Comparison of ENCODE assay signal across 8 cellular contexts in the genomic region with DNA sequence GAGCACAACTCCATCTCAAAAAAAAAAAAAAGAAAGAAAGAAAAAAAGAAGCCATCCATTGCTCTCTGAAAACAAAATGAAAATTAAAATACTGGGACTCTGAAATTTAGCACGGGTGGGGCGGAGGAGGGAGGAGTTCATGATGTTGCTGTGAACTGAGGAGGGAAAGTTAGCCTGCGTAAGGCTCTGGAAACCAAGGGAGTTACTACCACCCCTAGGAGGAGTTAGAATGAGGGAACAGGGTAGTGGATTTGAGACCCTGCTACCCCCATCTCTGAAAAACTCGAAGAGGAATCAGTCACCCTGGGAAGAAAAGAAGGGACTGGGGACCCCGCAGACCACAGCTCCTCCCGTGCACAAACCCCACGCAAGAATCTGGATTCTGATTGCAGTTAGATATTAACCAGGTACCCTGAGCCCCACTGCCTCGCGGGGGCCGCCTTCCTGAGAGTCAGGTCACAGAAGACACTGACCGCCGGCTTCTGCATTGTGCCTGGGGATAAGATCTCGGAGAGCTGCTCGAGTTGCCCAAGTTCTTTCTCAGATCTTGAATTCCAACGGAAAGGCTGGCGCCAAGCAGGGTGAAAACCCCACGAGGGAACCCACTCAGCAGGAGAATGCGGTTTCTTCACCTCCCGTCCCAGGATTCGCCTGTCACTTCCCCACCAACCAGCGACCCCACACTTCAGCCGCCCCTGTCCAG. TPM values are rescaled to one million over a fixed set of nuclear protein-coding genes. Genes with fewer than 3 reads are reported as not detected.
DNase-seq lines count a peak whose midpoint lies in the region; ATAC-seq and TF ChIP-seq lines count a peak whose summit lies in the region.

No MANE protein-coding gene starts in this region.

- H3K36me3 ChIP-seq in osteoblast (ENCODE audit: insufficient read depth, low read length) = no peaks in the 10 kb centered on the region

- peaks cover 3% of the 10 kb centered on the region for H3K36me3 Mint-ChIP-seq in activated T-cell treated with anti-CD3 and anti-CD28 coated beads, Interleukin-2, amount 50 U/mL, for 4 hours (ENCODE audit: insufficient read depth)

- ATAC-seq in HG02973 (IDR thresholded peaks at IDR 0.05; ENCODE audit: unreplicated experiment) (peak; percentile 22), HG03520 (IDR thresholded peaks at IDR 0.05; ENCODE audit: unreplicated experiment) (no peak)
- ATAC-seq in activated T-cell treated with anti-CD3 and anti-CD28 coated beads, Interleukin-2, amount 50 U/mL, for 4 hours = no peak

- peaks cover 10% of the 10 kb centered on the region for H3K4me1 ChIP-seq in osteoblast (ENCODE audit: insufficient read depth, low read length)

- H3K4me3 Mint-ChIP-seq in activated T-cell treated with anti-CD3 and anti-CD28 coated beads, Interleukin-2, amount 50 U/mL, for 4 hours = peak overlapping the region; percentile 85

- H3K27ac ChIP-seq in osteoblast (ENCODE audit: low read depth, low read length) = peak overlapping the region; percentile 84

- peak overlapping the region; percentile 81 for H3K4me3 ChIP-seq in osteoblast (ENCODE audit: insufficient read depth, low read length)

- no peaks in the 10 kb centered on the region for H3K27me3 Mint-ChIP-seq in activated T-cell treated with anti-CD3 and anti-CD28 coated beads, Interleukin-2, amount 50 U/mL, for 4 hours (ENCODE audit: low read depth)

- H2AFZ ChIP-seq in osteoblast (ENCODE audit: low read length) = peak overlapping the region; percentile 94

- peak; percentile 6 for DNase-seq in Ammon's horn (ENCODE audit: low spot score)
- no peak for DNase-seq in activated T-cell treated with anti-CD3 and anti-CD28 coated beads, Interleukin-2, amount 50 U/mL, for 4 hours
- peak; percentile 6 for DNase-seq in globus pallidus (ENCODE audit: low spot score)
- peak; percentile 75 for DNase-seq in osteoblast (ENCODE audit: insufficient read length, low spot score, missing footprints)
- DNase-seq in NCI-H345 (lab: John Stamatoyannopoulos, UW) = no peak
- no peak for DNase-seq in activated CD4-positive, CD25-positive, alpha-beta regulatory T cell (lab: John Stamatoyannopoulos, UW)

- H3K9me3 Mint-ChIP-seq in activated T-cell treated with anti-CD3 and anti-CD28 coated beads, Interleukin-2, amount 50 U/mL, for 4 hours = no peaks in the 10 kb centered on the region

- no peaks in the 10 kb centered on the region for H3K27me3 ChIP-seq in osteoblast (ENCODE audit: insufficient read depth, low read length)

- H4K20me1 ChIP-seq in osteoblast (ENCODE audit: insufficient read depth, low read length) = no peaks in the 10 kb centered on the region

- peak overlapping the region; percentile 81 for H3K4me2 ChIP-seq in osteoblast (ENCODE audit: insufficient read depth, low read length)

- no peaks in the 10 kb centered on the region for H3K9me3 ChIP-seq in osteoblast (ENCODE audit: low read depth, low read length)

- peaks cover 11% of the 10 kb centered on the region for H3K79me2 ChIP-seq in osteoblast (ENCODE audit: insufficient read depth, low read length)

- no peak for TF ChIP-seq CTCF in osteoblast (IDR thresholded peaks at IDR 0.05; ENCODE audit: extremely low read depth, low read depth, low read length)

- peaks cover 20% of the 10 kb centered on the region for H3K4me1 Mint-ChIP-seq in activated T-cell treated with anti-CD3 and anti-CD28 coated beads, Interleukin-2, amount 50 U/mL, for 4 hours (ENCODE audit: low read depth)

RNA-seq across cellular contexts. Expression of a gene that starts 0.9 kb away (rescaled TPM):
- under 1 TPM; 0.29 to 0.81 (median 0.73) TPM for total RNA-seq in activated T-cell treated with anti-CD3 and anti-CD28 coated beads, Interleukin-2, amount 50 U/mL, for 4 hours
- 3.5 and 4.0 TPM in 2 replicates for total RNA-seq in osteoblast

RNA-seq across cellular contexts. Expression of a gene that starts 31.1 kb away (rescaled TPM):
- total RNA-seq in activated T-cell treated with anti-CD3 and anti-CD28 coated beads, Interleukin-2, amount 50 U/mL, for 4 hours = 1 to 10 TPM; 1.3 to 1.6 (median 1.4) TPM
- total RNA-seq in osteoblast = 4.3 and 4.4 TPM in 2 replicates

RNA-seq across cellular contexts. Expression of a gene that starts 36.5 kb away (rescaled TPM):
- 1 to 10 TPM; 1.9 to 2.1 (median 2.0) TPM for total RNA-seq in activated T-cell treated with anti-CD3 and anti-CD28 coated beads, Interleukin-2, amount 50 U/mL, for 4 hours
- 3.2 and 3.3 TPM in 2 replicates for total RNA-seq in osteoblast

Comparison
In these comparisons a context has a peak if more than half of its experiments do, and no peak if none do; other contexts are left out.
1. DNase-seq: peak in Ammon's horn (single experiment), globus pallidus (single experiment) and osteoblast (single experiment); none in activated T-cell treated with anti-CD3 and anti-CD28 coated beads, Interleukin-2, amount 50 U/mL, for 4 hours (single experiment), NCI-H345 (single experiment) and activated CD4-positive, CD25-positive, alpha-beta regulatory T cell (0 of 4).